16 cellular contexts compared by ENCODE assay signal in the genomic region with DNA sequence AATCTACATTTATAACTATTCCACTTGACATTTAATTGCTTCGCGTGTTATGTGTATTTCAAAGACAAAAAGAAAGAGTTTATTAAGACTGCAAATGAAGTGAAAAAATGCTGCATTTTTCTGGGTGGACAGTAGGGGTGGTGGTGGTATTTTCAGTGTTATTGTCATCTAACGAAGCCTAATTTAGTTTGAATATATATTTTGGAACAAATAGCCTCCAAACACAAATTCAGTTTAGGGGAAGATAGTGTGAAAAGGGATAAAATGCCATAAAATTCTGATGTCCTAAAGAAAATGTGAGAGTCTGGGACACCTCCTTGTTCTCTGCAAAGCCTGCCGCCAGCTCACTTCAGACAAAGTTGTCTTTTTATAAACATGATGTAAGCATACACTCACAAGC.
DNase-seq lines count a peak whose midpoint lies in the region; ATAC-seq and TF ChIP-seq lines count a peak whose summit lies in the region.
"Had no signal": no experiment of that assay in that cellular context is flagged by ENCODE, and none has a peak within 500 bp of the region (broad histone marks: within the 10 kb centered on the region; RNA-seq: fewer than 3 reads in every experiment).

No MANE protein-coding gene starts in this region.

- H3K4me3 Mint-ChIP-seq in activated CD4-positive, alpha-beta T cell treated with anti-CD3 and anti-CD28 coated beads, Interleukin-2, amount 10 ng/mL, durations not matched to agents 7 days and 5 days, result no peak overlapping the region

- H3K27ac ChIP-seq in cardiac muscle cell (no peak overlapping the region), VCaP (no peak overlapping the region)
- H3K27ac ChIP-seq: parathyroid adenoma, spleen had no signal

- peak; percentile 7 for TF ChIP-seq CTCF in cardiac muscle cell (IDR thresholded peaks at IDR 0.05; ENCODE audit: low read depth, low read length)
- peak; percentile 52 for TF ChIP-seq CTCF in VCaP (conservative IDR thresholded peaks at IDR 0.05)
- TF ChIP-seq CTCF in mucosa of descending colon (IDR thresholded peaks at IDR 0.05), result no peak

- H3K36me3 ChIP-seq in cardiac muscle cell (no peaks in the 10 kb centered on the region), mucosa of descending colon (ENCODE audit: low read depth) (no peaks in the 10 kb centered on the region)
- H3K36me3 ChIP-seq: spleen had no signal

- no peaks in the 10 kb centered on the region for H3K9me3 Mint-ChIP-seq in activated CD4-positive, alpha-beta T cell treated with anti-CD3 and anti-CD28 coated beads, Interleukin-2, amount 10 ng/mL, durations not matched to agents 7 days and 5 days

- peaks cover 2% of the 10 kb centered on the region for H3K4me1 ChIP-seq in cardiac muscle cell (ENCODE audit: low read depth)
- no peaks in the 10 kb centered on the region for H3K4me1 ChIP-seq in mucosa of descending colon (ENCODE audit: low read depth)
- H3K4me1 ChIP-seq: parathyroid adenoma, spleen had no signal

- intact Hi-C loops in cardiac septum (cut with DNase I) (no loop called here), mucosa of descending colon (cut with DNase I, micrococcal nuclease) (no loop called here)

- H3K4me3 ChIP-seq in cardiac muscle cell, result no peak overlapping the region
- no peak overlapping the region for H3K4me3 ChIP-seq in mucosa of descending colon
- H3K4me3 ChIP-seq: spleen had no signal

- no peak overlapping the region for H3K27ac Mint-ChIP-seq in activated CD4-positive, alpha-beta T cell treated with anti-CD3 and anti-CD28 coated beads, Interleukin-2, amount 10 ng/mL, durations not matched to agents 7 days and 5 days
- H3K27ac Mint-ChIP-seq: activated naive CD4-positive, alpha-beta T cell treated with anti-CD3 and anti-CD28 coated beads, Interleukin-2, amount 50 U/mL, for 72 hours had no signal

- POLR2A ChIA-PET in activated CD4-positive, alpha-beta T cell treated with anti-CD3 and anti-CD28 coated beads, Interleukin-2, amount 10 ng/mL, durations not matched to agents 7 days and 5 days (lab: Charles Lee), result no interaction called here

- H3K36me3 Mint-ChIP-seq in activated CD4-positive, alpha-beta T cell treated with anti-CD3 and anti-CD28 coated beads, Interleukin-2, amount 10 ng/mL, durations not matched to agents 7 days and 5 days (ENCODE audit: low read depth), result no peaks in the 10 kb centered on the region
- H3K36me3 Mint-ChIP-seq: activated naive CD4-positive, alpha-beta T cell treated with anti-CD3 and anti-CD28 coated beads, Interleukin-2, amount 50 U/mL, for 72 hours had no signal

- H3K27me3 Mint-ChIP-seq in activated CD4-positive, alpha-beta T cell treated with anti-CD3 and anti-CD28 coated beads, Interleukin-2, amount 10 ng/mL, durations not matched to agents 7 days and 5 days, result no peaks in the 10 kb centered on the region

- H3K27me3 ChIP-seq in cardiac muscle cell, result no peaks in the 10 kb centered on the region
- H3K27me3 ChIP-seq: spleen had no signal

- no peaks in the 10 kb centered on the region for H3K9me3 ChIP-seq in cardiac muscle cell (ENCODE audit: low read depth)
- no peaks in the 10 kb centered on the region for H3K9me3 ChIP-seq in mucosa of descending colon
- H3K9me3 ChIP-seq: spleen had no signal

- H3K4me1 Mint-ChIP-seq in activated CD4-positive, alpha-beta T cell treated with anti-CD3 and anti-CD28 coated beads, Interleukin-2, amount 10 ng/mL, durations not matched to agents 7 days and 5 days, result no peaks in the 10 kb centered on the region

- CTCF ChIA-PET in activated CD4-positive, alpha-beta T cell treated with anti-CD3 and anti-CD28 coated beads, Interleukin-2, amount 10 ng/mL, durations not matched to agents 7 days and 5 days (lab: Charles Lee), result no interaction called here

- ATAC-seq in mucosa of descending colon (no peak), HG02884 (IDR thresholded peaks at IDR 0.05; ENCODE audit: unreplicated experiment) (no peak)
- ATAC-seq: activated naive CD4-positive, alpha-beta T cell treated with anti-CD3 and anti-CD28 coated beads, Interleukin-2, amount 50 U/mL, for 72 hours had no signal

- no peak for DNase-seq in cardiac muscle cell (ENCODE audit: low read depth in 1 of 2, low spot score in 1 of 2)
- no peak for DNase-seq in cardiac septum (ENCODE audit: low spot score)
- peak; percentile 59 for DNase-seq in inferior parietal cortex (ENCODE audit: extremely low spot score)
- DNase-seq in mucosa of descending colon, result no peak
- DNase-seq in HUDEP-2 (lab: John Stamatoyannopoulos, UW; ENCODE audit: unreplicated experiment in 76 of 76), result no peak
- no peak for DNase-seq in activated CD4-positive, alpha-beta T cell treated with anti-CD3 and anti-CD28 coated beads, Interleukin-2, amount 10 ng/mL, durations not matched to agents 7 days and 5 days
- DNase-seq: activated CD4-positive, alpha-beta T cell treated with anti-CD3 and anti-CD28 coated beads, Interleukin-2, amount 50 U/mL, for 4 hours; activated T-cell treated with anti-CD3 and anti-CD28 coated beads, Interleukin-2, amount 50 U/mL, for 1 hour; effector CD4-positive, alpha-beta T cell; NCI-H1694 treated with DMSO at 0.1 percent for 48 hours; spleen; stimulated activated naive CD4-positive, alpha-beta T cell had no signal
